18 cellular contexts compared by ENCODE assay signal in the genomic region with DNA sequence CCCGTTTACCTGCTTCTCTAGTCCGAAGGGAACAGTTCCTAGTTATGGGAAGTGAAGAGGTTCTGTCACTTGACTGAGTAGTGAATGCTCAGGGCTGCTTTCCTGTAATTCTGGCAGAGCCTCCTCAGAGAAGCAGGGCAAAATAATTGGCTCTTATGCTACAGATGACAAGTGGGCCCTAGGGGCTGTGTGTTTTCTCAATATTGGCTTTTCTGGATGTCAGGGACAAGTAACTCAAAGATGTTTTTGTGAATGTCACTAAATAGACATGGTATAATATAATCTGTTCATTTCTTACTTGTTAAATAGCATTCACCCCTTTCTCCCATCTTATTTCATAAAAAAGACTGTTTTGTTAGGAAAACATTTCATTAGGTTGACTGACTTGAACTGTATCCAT.
"Had no signal": no experiment of that assay in that cellular context is flagged by ENCODE, and none has a peak within 500 bp of the region (broad histone marks: within the 10 kb centered on the region; RNA-seq: fewer than 3 reads in every experiment).

No MANE protein-coding gene starts in this region.

- H3K27ac ChIP-seq: epithelial cell of prostate, esophagus squamous epithelium, left ventricle myocardium inferior, right atrium auricular region, tibial nerve had no signal

- H3K9me3 ChIP-seq: esophagus squamous epithelium, left ventricle myocardium inferior, right atrium auricular region, tibial nerve had no signal

- H3K9me3 Mint-ChIP-seq: natural killer cell; stimulated activated naive B cell treated with anti-CD40 and anti-IgM and Interleukin-4, amounts not matched to agents 10 μg/mL and 1 μg/mL and 100 μg/mL, for 72 hours had no signal

- H3K4me3 Mint-ChIP-seq: activated CD4-positive, alpha-beta T cell treated with anti-CD3 and anti-CD28 coated beads for 36 hours; activated naive CD8-positive, alpha-beta T cell; natural killer cell; stimulated activated naive B cell treated with anti-CD40 and anti-IgM and Interleukin-4, amounts not matched to agents 10 μg/mL and 1 μg/mL and 100 μg/mL, for 72 hours had no signal

- H3K4me3 ChIP-seq: esophagus squamous epithelium, left ventricle myocardium inferior, right atrium auricular region, tibial nerve had no signal

- H3K4me1 Mint-ChIP-seq: activated CD4-positive, alpha-beta T cell treated with anti-CD3 and anti-CD28 coated beads for 36 hours had no signal

- ATAC-seq: activated CD4-positive, alpha-beta T cell treated with anti-CD3 and anti-CD28 coated beads for 36 hours; natural killer cell; stimulated activated naive B cell treated with anti-CD40 and anti-IgM and Interleukin-4, amounts not matched to agents 10 μg/mL and 1 μg/mL and 100 μg/mL, for 72 hours had no signal

- H3K27me3 Mint-ChIP-seq: activated CD4-positive, alpha-beta T cell treated with anti-CD3 and anti-CD28 coated beads for 36 hours; activated naive CD8-positive, alpha-beta T cell; stimulated activated naive B cell treated with anti-CD40 and anti-IgM and Interleukin-4, amounts not matched to agents 10 μg/mL and 1 μg/mL and 100 μg/mL, for 72 hours had no signal

- DNase-seq: activated CD4-positive, alpha-beta T cell treated with anti-CD3 and anti-CD28 coated beads for 36 hours; activated CD4-positive, CD25-positive, alpha-beta regulatory T cell; activated effector memory CD4-positive, alpha-beta T cell treated with Interleukin-2 at 50 U/mL for 16 hours; activated naive CD4-positive, alpha-beta T cell treated with Interleukin-2 at 50 U/mL for 16 hours; anterior cingulate cortex; effector CD8-positive, alpha-beta T cell; esophagus squamous epithelium; foreskin melanocyte; islet precursor cell; left ventricle myocardium inferior; natural killer cell; stimulated activated CD4-positive, alpha-beta T cell treated with anti-CD3 and anti-CD28 coated beads, Interleukin-15, amount 100 ng/mL, for 24 hours; stimulated activated CD4-positive, alpha-beta T cell treated with anti-CD3 and anti-CD28 coated beads, Interleukin-2, amount 100 ng/mL, for 24 hours; stimulated activated naive B cell treated with anti-CD40 and anti-IgM and Interleukin-4, amounts not matched to agents 10 μg/mL and 1 μg/mL and 100 μg/mL, for 72 hours had no signal

- H3K27ac Mint-ChIP-seq: activated CD4-positive, alpha-beta T cell treated with anti-CD3 and anti-CD28 coated beads for 36 hours; activated naive CD8-positive, alpha-beta T cell; stimulated activated naive B cell treated with anti-CD40 and anti-IgM and Interleukin-4, amounts not matched to agents 10 μg/mL and 1 μg/mL and 100 μg/mL, for 72 hours had no signal

- H3K27me3 ChIP-seq: esophagus squamous epithelium, right atrium auricular region, tibial nerve had no signal
